Comparison of ENCODE assay signal across 6 cellular contexts in the genomic region with DNA sequence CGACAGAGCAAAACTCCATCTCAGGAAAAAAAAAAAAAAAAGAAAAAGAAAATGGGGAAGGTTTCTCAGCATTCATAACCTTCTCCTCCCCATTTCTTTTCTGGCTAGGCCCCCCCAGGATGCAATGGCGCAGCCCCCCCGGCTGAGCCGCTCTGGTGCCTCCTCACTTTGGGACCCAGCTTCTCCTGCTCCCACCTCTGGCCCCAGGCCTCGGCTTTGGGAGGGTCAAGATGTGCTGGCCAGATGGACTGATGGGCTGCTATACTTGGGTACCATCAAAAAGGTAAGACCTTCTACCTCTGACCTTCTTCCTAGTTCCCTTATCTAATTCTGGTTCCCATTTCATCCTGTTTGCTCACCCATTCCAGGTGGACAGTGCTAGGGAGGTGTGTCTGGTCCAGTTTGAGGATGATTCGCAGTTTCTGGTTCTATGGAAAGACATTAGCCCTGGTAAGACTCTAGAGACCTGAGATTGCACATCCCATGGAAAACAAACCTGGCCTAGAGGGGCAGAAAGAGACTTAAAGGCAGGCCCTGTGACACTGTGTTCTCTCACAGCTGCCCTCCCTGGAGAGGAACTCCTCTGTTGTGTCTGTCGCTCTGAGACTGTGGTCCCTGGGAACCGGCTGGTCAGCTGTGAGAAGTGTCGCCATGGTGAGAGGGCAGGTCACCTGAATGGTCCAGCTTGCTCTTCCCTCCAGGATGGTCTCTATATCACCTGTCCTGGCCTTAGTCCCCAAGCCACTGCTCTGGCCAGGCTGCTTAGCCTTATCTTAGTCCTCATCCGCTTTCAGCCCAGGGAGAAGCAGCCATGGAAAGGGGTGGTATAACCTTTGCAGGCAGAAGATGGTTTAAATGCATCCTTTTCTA. TPM values are rescaled to one million over a fixed set of nuclear protein-coding genes. Genes with fewer than 3 reads are reported as not detected.
DNase-seq lines count a peak whose midpoint lies in the region; ATAC-seq lines count a peak whose summit lies in the region.

No MANE protein-coding gene starts in this region.

- peaks cover 5% of the 10 kb centered on the region for H3K27me3 Mint-ChIP-seq in CD4-positive, CD25-positive, alpha-beta regulatory T cell
- H3K27me3 Mint-ChIP-seq in activated CD4-positive, alpha-beta memory T cell treated with anti-CD3 and anti-CD28 coated beads for 36 hours, result no peaks in the 10 kb centered on the region
- no peaks in the 10 kb centered on the region for H3K27me3 Mint-ChIP-seq in naive B cell

- no peak for ATAC-seq in CD4-positive, CD25-positive, alpha-beta regulatory T cell (ENCODE audit: low read depth in 2 of 2)
- no peak for ATAC-seq in naive B cell (ENCODE audit: low read depth in 2 of 2)
- ATAC-seq in HG02938 (IDR thresholded peaks at IDR 0.05; ENCODE audit: unreplicated experiment), result no peak

- H3K4me3 ChIP-seq in CD4-positive, CD25-positive, alpha-beta regulatory T cell (ENCODE audit: low read depth, low read length), result peak overlapping the region; percentile 51

- no peak for DNase-seq in CD4-positive, CD25-positive, alpha-beta regulatory T cell
- no peak for DNase-seq in activated CD4-positive, alpha-beta memory T cell treated with anti-CD3 and anti-CD28 coated beads for 36 hours
- DNase-seq in naive B cell (no peak), NCI-H1694 treated with DMSO at 0.1 percent for 48 hours (lab: John Stamatoyannopoulos, UW) (no peak)
- DNase-seq in stimulated activated naive CD4-positive, alpha-beta T cell (lab: John Stamatoyannopoulos, UW), result no peak

- intact Hi-C loops in activated CD4-positive, alpha-beta memory T cell treated with anti-CD3 and anti-CD28 coated beads for 36 hours (cut with micrococcal nuclease), result loop anchor here (5.0 to 10.0 kb wide), 3 partner anchors 282 to 1218 kb away; partner anchors contain the start of genes GPSM3, HMGA1 and PBX2

- peak overlapping the region; percentile 91 to 94 (median 93) for H3K4me3 Mint-ChIP-seq in CD4-positive, CD25-positive, alpha-beta regulatory T cell
- H3K4me3 Mint-ChIP-seq in activated CD4-positive, alpha-beta memory T cell treated with anti-CD3 and anti-CD28 coated beads for 36 hours, result peak overlapping the region; percentile 74
- H3K4me3 Mint-ChIP-seq in naive B cell, result peak overlapping the region; percentile 80 to 94 (median 88)

- H3K9me3 ChIP-seq in CD4-positive, CD25-positive, alpha-beta regulatory T cell (ENCODE audit: control insufficient read depth in 2 of 2, low read length in 2 of 2), result no peaks in the 10 kb centered on the region

- CTCF ChIA-PET in activated CD4-positive, alpha-beta memory T cell treated with anti-CD3 and anti-CD28 coated beads for 36 hours (lab: Charles Lee), result interaction anchor here (0.8 to 2.0 kb wide), 2 partner anchors 12 to 13 kb away, joined by 3 to 6 read pairs; no protein-coding TSS in a partner anchor

- H3K4me1 Mint-ChIP-seq in CD4-positive, CD25-positive, alpha-beta regulatory T cell, result peaks cover 15 to 72% (median 50%) of the 10 kb centered on the region in 4 donors
- peaks cover 55% of the 10 kb centered on the region for H3K4me1 Mint-ChIP-seq in activated CD4-positive, alpha-beta memory T cell treated with anti-CD3 and anti-CD28 coated beads for 36 hours (ENCODE audit: low read depth)
- H3K4me1 Mint-ChIP-seq in naive B cell, result peaks cover 65 to 71% (median 69%) of the 10 kb centered on the region in 3 donors

- H3K27ac Mint-ChIP-seq in CD4-positive, CD25-positive, alpha-beta regulatory T cell, result peak overlapping the region; percentile 63 to 99 (median 95)
- H3K27ac Mint-ChIP-seq in activated CD4-positive, alpha-beta memory T cell treated with anti-CD3 and anti-CD28 coated beads for 36 hours, result peak overlapping the region; percentile 52
- H3K27ac Mint-ChIP-seq in naive B cell, result peak overlapping the region; percentile 53 to 99 (median 94)

- H3K27me3 ChIP-seq in CD4-positive, CD25-positive, alpha-beta regulatory T cell (ENCODE audit: control insufficient read depth, insufficient read depth, low read length), result no peaks in the 10 kb centered on the region

- H3K9me3 Mint-ChIP-seq in CD4-positive, CD25-positive, alpha-beta regulatory T cell, result no peaks in the 10 kb centered on the region
- H3K9me3 Mint-ChIP-seq in activated CD4-positive, alpha-beta memory T cell treated with anti-CD3 and anti-CD28 coated beads for 36 hours, result no peaks in the 10 kb centered on the region
- no peaks in the 10 kb centered on the region for H3K9me3 Mint-ChIP-seq in naive B cell

- H3K4me1 ChIP-seq in CD4-positive, CD25-positive, alpha-beta regulatory T cell (ENCODE audit: control insufficient read depth, insufficient read depth, low read length, poor library complexity, severe bottlenecking), result peaks cover 66% of the 10 kb centered on the region

- peaks cover 39% of the 10 kb centered on the region for H3K36me3 ChIP-seq in CD4-positive, CD25-positive, alpha-beta regulatory T cell (ENCODE audit: control insufficient read depth, insufficient read depth, low read length)

- H3K36me3 Mint-ChIP-seq in CD4-positive, CD25-positive, alpha-beta regulatory T cell, result peaks cover 31% of the 10 kb centered on the region
- peaks cover 44% of the 10 kb centered on the region for H3K36me3 Mint-ChIP-seq in activated CD4-positive, alpha-beta memory T cell treated with anti-CD3 and anti-CD28 coated beads for 36 hours
- peaks cover 0 to 32% of the 10 kb centered on the region in 2 donors for H3K36me3 Mint-ChIP-seq in naive B cell

- POLR2A ChIA-PET in activated CD4-positive, alpha-beta memory T cell treated with anti-CD3 and anti-CD28 coated beads for 36 hours (lab: Charles Lee), result interaction anchor here (0.5 kb wide), 1 partner anchor 87 kb away, joined by 3 read pairs; no protein-coding TSS in a partner anchor

- H3K27ac ChIP-seq in CD4-positive, CD25-positive, alpha-beta regulatory T cell (ENCODE audit: insufficient read depth, low read length, poor library complexity, severe bottlenecking), result peak overlapping the region; percentile 99

RNA-seq across cellular contexts. Expression of gene PHF1, which starts 1.6 kb away (rescaled TPM):
- 403 TPM for total RNA-seq in CD4-positive, CD25-positive, alpha-beta regulatory T cell
- polyA plus RNA-seq in CD4-positive, CD25-positive, alpha-beta regulatory T cell, result 10 to 100 TPM; 41.5 to 72.2 (median 64.1) TPM
- total RNA-seq in activated CD4-positive, alpha-beta memory T cell treated with anti-CD3 and anti-CD28 coated beads for 36 hours, result 10 to 100 TPM; 32.4 to 42.3 TPM
- 10 to 100 TPM; 48.9 to 82.3 (median 55.5) TPM for polyA plus RNA-seq in naive B cell (ENCODE audit: low read depth in 6 of 6)

RNA-seq across cellular contexts. Expression of gene CUTA, which starts 5.5 kb away (rescaled TPM):
- 202 TPM for total RNA-seq in CD4-positive, CD25-positive, alpha-beta regulatory T cell
- polyA plus RNA-seq in CD4-positive, CD25-positive, alpha-beta regulatory T cell, result 100 to 1,000 TPM; 435 to 529 (median 489) TPM
- total RNA-seq in activated CD4-positive, alpha-beta memory T cell treated with anti-CD3 and anti-CD28 coated beads for 36 hours, result 100 to 1,000 TPM; 190 to 198 TPM
- 100 to 1,000 TPM; 237 to 281 (median 263) TPM for polyA plus RNA-seq in naive B cell (ENCODE audit: low read depth in 6 of 6)

RNA-seq across cellular contexts. Expression of gene SYNGAP1, which starts 7.5 kb away (rescaled TPM):
- total RNA-seq in CD4-positive, CD25-positive, alpha-beta regulatory T cell, result 81.4 TPM
- polyA plus RNA-seq in CD4-positive, CD25-positive, alpha-beta regulatory T cell, result under 1 TPM; 0.48 to 0.82 (median 0.63) TPM
- 10 to 100 TPM; 34.3 to 35.8 TPM for total RNA-seq in activated CD4-positive, alpha-beta memory T cell treated with anti-CD3 and anti-CD28 coated beads for 36 hours
- 1 to 10 TPM in 1 of 6 donors, under 1 TPM in 4, not detected in 1; 0.25 to 1.9 (median 0.48) TPM for polyA plus RNA-seq in naive B cell (ENCODE audit: low read depth in 6 of 6)

RNA-seq across cellular contexts. Expression of gene KIFC1, which starts 20.8 kb away (rescaled TPM):
- 8.7 TPM for total RNA-seq in CD4-positive, CD25-positive, alpha-beta regulatory T cell
- polyA plus RNA-seq in CD4-positive, CD25-positive, alpha-beta regulatory T cell, result 1 to 10 TPM in 3 of 4 donors, under 1 TPM in 1; 0.41 to 3.9 (median 1.3) TPM
- 100 to 1,000 TPM in 1 of 2 experiments, 10 to 100 TPM in 1; 94.6 to 103 TPM for total RNA-seq in activated CD4-positive, alpha-beta memory T cell treated with anti-CD3 and anti-CD28 coated beads for 36 hours
- under 1 TPM in 3 of 6 donors, not detected in 3; 0.36 to 0.45 (median 0.36) TPM for polyA plus RNA-seq in naive B cell (ENCODE audit: low read depth in 6 of 6)

RNA-seq across cellular contexts. Expression of gene ZBTB9, which starts 42.0 kb away (rescaled TPM):
- 8.6 TPM for total RNA-seq in CD4-positive, CD25-positive, alpha-beta regulatory T cell
- 10 to 100 TPM in 1 of 4 donors, 1 to 10 TPM in 3; 4.5 to 11.7 (median 6.8) TPM for polyA plus RNA-seq in CD4-positive, CD25-positive, alpha-beta regulatory T cell
- 10 to 100 TPM in 1 of 2 experiments, 1 to 10 TPM in 1; 9.7 to 10.1 TPM for total RNA-seq in activated CD4-positive, alpha-beta memory T cell treated with anti-CD3 and anti-CD28 coated beads for 36 hours
- polyA plus RNA-seq in naive B cell (ENCODE audit: low read depth in 6 of 6), result 1 to 10 TPM; 4.8 to 9.7 (median 7.0) TPM
